1 cellular context compared by ENCODE assay signal in the genomic region with DNA sequence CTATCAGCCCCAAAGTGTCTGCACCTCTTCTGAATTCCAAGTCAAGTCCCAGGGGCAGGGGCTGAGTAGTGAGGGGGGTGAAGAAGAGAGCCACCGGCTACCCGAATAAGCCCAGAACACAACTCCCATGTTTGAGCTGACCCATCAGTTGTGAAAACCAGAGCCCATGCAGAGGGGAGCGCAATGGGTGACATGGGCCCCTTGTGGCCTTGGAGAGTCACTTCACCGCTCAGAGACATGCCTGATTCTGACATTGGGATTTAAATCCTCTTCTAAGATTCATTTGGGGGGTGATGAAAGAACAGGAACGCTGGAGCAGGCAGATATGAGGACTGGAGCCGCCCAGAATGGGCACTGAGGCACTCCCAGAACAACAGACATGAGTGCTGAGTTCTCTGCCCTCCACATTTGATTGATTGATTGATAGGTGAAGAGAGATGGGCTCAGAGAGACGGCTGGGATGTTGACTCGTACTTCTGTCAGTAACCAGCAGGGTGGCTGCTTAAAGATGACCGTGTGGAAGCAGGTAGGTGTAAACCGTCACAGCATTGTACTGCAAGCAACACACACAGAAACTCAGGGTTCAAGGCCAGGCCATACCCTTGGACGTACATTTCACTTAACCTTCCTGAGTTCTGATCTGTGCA.
TF ChIP-seq lines count a peak whose summit lies in the region.

No MANE protein-coding gene starts in this region.

TF ChIP-seq in SK-N-SH treated with all-trans-retinoic acid at 6 μM for 48 hours, 23 proteins besides CTCF, POLR2A, EP300 and RAD21 (continued from another document):
- TF ChIP-seq PATZ1 (CRISPR knock-in tag; IDR thresholded peaks at IDR 0.05; ENCODE audit: borderline replicate concordance) = no peak
- no peak for TF ChIP-seq ZC3H10 (CRISPR knock-in tag; IDR thresholded peaks at IDR 0.05)
- TF ChIP-seq CSDC2 (CRISPR knock-in tag; IDR thresholded peaks at IDR 0.05) = no peak
- TF ChIP-seq ZNF8 (CRISPR knock-in tag; IDR thresholded peaks at IDR 0.05) = no peak
TF ChIP-seq in SK-N-SH treated with all-trans-retinoic acid at 6 μM for 48 hours: peak in this region for 0.
